Comparison of ENCODE assay signal across 34 cellular contexts in genomic region chr16:83862661-83863060, GRCh38.
"Had no signal": no experiment of that assay in that cellular context is flagged by ENCODE, and none has a peak within 500 bp of the region (broad histone marks: within the 10 kb centered on the region; RNA-seq: fewer than 3 reads in every experiment).

No MANE protein-coding gene starts in this region.

- H3K36me3 ChIP-seq: ascending aorta had no signal

- FAIRE-seq: TTC549 had no signal

- H3K9me3 ChIP-seq: ascending aorta had no signal

- H3K27ac ChIP-seq: ascending aorta, VCaP had no signal

- H3K36me3 Mint-ChIP-seq: activated naive CD4-positive, alpha-beta T cell treated with anti-CD3 and anti-CD28 coated beads, Interleukin-2, amount 10 ng/mL, durations not matched to agents 7 days and 5 days; activated naive CD4-positive, alpha-beta T cell treated with anti-CD3 and anti-CD28 coated beads, Interleukin-2, amount 50 U/mL, for 24 hours; activated naive CD8-positive, alpha-beta T cell; activated naive CD8-positive, alpha-beta T cell treated with anti-CD3 and anti-CD28 coated beads, Interleukin-2, amount 10 ng/mL, durations not matched to agents 7 days and 5 days; brain had no signal

- H3K27me3 ChIP-seq: ascending aorta had no signal

- H3K4me1 ChIP-seq: ascending aorta had no signal

- H3K27ac Mint-ChIP-seq: activated B cell treated with CpG ODN at 0.5 μM for 24 hours; activated CD4-positive, alpha-beta memory T cell treated with anti-CD3 and anti-CD28 coated beads for 36 hours; activated CD4-positive, alpha-beta T cell treated with anti-CD3 and anti-CD28 coated beads, Interleukin-2, amount 10 ng/mL, durations not matched to agents 24 days and 14 days; activated CD8-positive, alpha-beta T cell treated with anti-CD3 and anti-CD28 coated beads for 36 hours; activated naive CD4-positive, alpha-beta T cell treated with anti-CD3 and anti-CD28 coated beads, Interleukin-2, amount 10 ng/mL, durations not matched to agents 7 days and 5 days; activated naive CD4-positive, alpha-beta T cell treated with anti-CD3 and anti-CD28 coated beads, Interleukin-2, amount 50 U/mL, for 24 hours; activated naive CD8-positive, alpha-beta T cell; activated naive CD8-positive, alpha-beta T cell treated with anti-CD3 and anti-CD28 coated beads, Interleukin-2, amount 10 ng/mL, durations not matched to agents 7 days and 5 days; activated naive CD8-positive, alpha-beta T cell treated with anti-CD3 and anti-CD28 coated beads, Interleukin-2, amount 50 U/mL, for 24 hours; activated T-helper 2 cell treated with anti-CD3 and anti-CD28 coated beads, Interferon-gamma antibody, Interleukin-2, Interleukin-4, amounts not matched to agents 10 μg/mL and 5 μg/mL and 100 μg/mL, durations not matched to agents 14 hours and 24 hours and 36 hours; brain; T-helper 1 cell treated with Interleukin-12 subunit alpha and Interleukin-12 subunit beta and Interleukin-4 antibody, amounts not matched to agents 30 μg/mL and 1 μg/mL, for 36 hours; T-helper 2 cell treated with Interferon-gamma antibody and Interleukin-4, amounts not matched to agents 5 μg/mL and 100 μg/mL, for 36 hours had no signal

- H3K4me3 ChIP-seq: ascending aorta had no signal

- H3K9me3 Mint-ChIP-seq: activated CD4-positive, alpha-beta memory T cell treated with anti-CD3 and anti-CD28 coated beads for 36 hours; activated naive CD4-positive, alpha-beta T cell treated with anti-CD3 and anti-CD28 coated beads, Interleukin-2, amount 10 ng/mL, durations not matched to agents 7 days and 5 days; activated naive CD8-positive, alpha-beta T cell treated with anti-CD3 and anti-CD28 coated beads, Interleukin-2, amount 10 ng/mL, durations not matched to agents 7 days and 5 days; T-helper 2 cell treated with Interferon-gamma antibody and Interleukin-4, amounts not matched to agents 5 μg/mL and 100 μg/mL, for 36 hours had no signal

- H3K4me3 Mint-ChIP-seq: activated B cell treated with CpG ODN at 0.5 μM for 24 hours; activated CD4-positive, alpha-beta memory T cell treated with anti-CD3 and anti-CD28 coated beads for 36 hours; activated CD4-positive, alpha-beta T cell treated with anti-CD3 and anti-CD28 coated beads, Interleukin-2, amount 10 ng/mL, durations not matched to agents 24 days and 14 days; activated CD8-positive, alpha-beta T cell treated with anti-CD3 and anti-CD28 coated beads for 36 hours; activated naive CD4-positive, alpha-beta T cell treated with anti-CD3 and anti-CD28 coated beads, Interleukin-2, amount 10 ng/mL, durations not matched to agents 7 days and 5 days; activated naive CD4-positive, alpha-beta T cell treated with anti-CD3 and anti-CD28 coated beads, Interleukin-2, amount 50 U/mL, for 24 hours; activated naive CD8-positive, alpha-beta T cell; activated naive CD8-positive, alpha-beta T cell treated with anti-CD3 and anti-CD28 coated beads, Interleukin-2, amount 10 ng/mL, durations not matched to agents 7 days and 5 days; activated naive CD8-positive, alpha-beta T cell treated with anti-CD3 and anti-CD28 coated beads, Interleukin-2, amount 50 U/mL, for 24 hours; activated T-cell treated with anti-CD3 and anti-CD28 coated beads, Interleukin-2, amount 50 U/mL, for 4 hours; brain; central memory CD8-positive, alpha-beta T cell; T-helper 1 cell treated with Interleukin-12 subunit alpha and Interleukin-12 subunit beta and Interleukin-4 antibody, amounts not matched to agents 30 μg/mL and 1 μg/mL, for 36 hours; T-helper 2 cell treated with Interferon-gamma antibody and Interleukin-4, amounts not matched to agents 5 μg/mL and 100 μg/mL, for 36 hours had no signal

- H3K4me1 Mint-ChIP-seq: activated CD4-positive, alpha-beta T cell treated with anti-CD3 and anti-CD28 coated beads, Interleukin-2, amount 10 ng/mL, durations not matched to agents 24 days and 14 days; activated naive CD4-positive, alpha-beta T cell treated with anti-CD3 and anti-CD28 coated beads, Interleukin-2, amount 10 ng/mL, durations not matched to agents 7 days and 5 days; activated naive CD4-positive, alpha-beta T cell treated with anti-CD3 and anti-CD28 coated beads, Interleukin-2, amount 50 U/mL, for 24 hours; activated naive CD8-positive, alpha-beta T cell treated with anti-CD3 and anti-CD28 coated beads, Interleukin-2, amount 10 ng/mL, durations not matched to agents 7 days and 5 days; activated naive CD8-positive, alpha-beta T cell treated with anti-CD3 and anti-CD28 coated beads, Interleukin-2, amount 50 U/mL, for 24 hours; brain; central memory CD8-positive, alpha-beta T cell had no signal

- DNase-seq: activated B cell treated with CpG ODN at 0.5 μM for 24 hours; activated CD4-positive, alpha-beta memory T cell treated with anti-CD3 and anti-CD28 coated beads for 36 hours; activated CD4-positive, alpha-beta T cell treated with anti-CD3 and anti-CD28 coated beads for 4 hours; activated CD4-positive, alpha-beta T cell treated with anti-CD3 and anti-CD28 coated beads, Interleukin-2, amount 10 ng/mL, durations not matched to agents 24 days and 14 days; activated CD4-positive, alpha-beta T cell treated with anti-CD3 and anti-CD28 coated beads, Interleukin-2, amount 50 U/mL, for 1 hour; activated CD4-positive, alpha-beta T cell treated with anti-CD3 and anti-CD28 coated beads, Interleukin-2, amount 50 U/mL, for 4 hours; activated CD4-positive, CD25-positive, alpha-beta regulatory T cell treated with anti-CD3 and anti-CD28 coated beads, Interleukin-2, amount 50 U/mL, for 72 hours; activated CD8-positive, alpha-beta memory T cell treated with anti-CD3 and anti-CD28 coated beads, Interleukin-2, amount 50 U/mL, for 4 hours; activated CD8-positive, alpha-beta T cell treated with anti-CD3 and anti-CD28 coated beads for 36 hours; activated effector memory CD4-positive, alpha-beta T cell treated with Interleukin-2 at 50 U/mL for 16 hours; activated gamma-delta T cell; activated naive CD4-positive, alpha-beta T cell treated with anti-CD3 and anti-CD28 coated beads, Interleukin-2, amount 10 ng/mL, durations not matched to agents 7 days and 5 days; activated naive CD4-positive, alpha-beta T cell treated with Interleukin-2 at 50 U/mL for 16 hours; activated naive CD8-positive, alpha-beta T cell treated with anti-CD3 and anti-CD28 coated beads, Interleukin-2, amount 10 ng/mL, durations not matched to agents 7 days and 5 days; activated naive CD8-positive, alpha-beta T cell treated with anti-CD3 and anti-CD28 coated beads, Interleukin-2, amount 50 U/mL, for 24 hours; activated T-cell treated with anti-CD3 and anti-CD28 coated beads for 4 hours; activated T-cell treated with anti-CD3 and anti-CD28 coated beads, Interleukin-2, amount 50 U/mL, for 1 hour; activated T-cell treated with anti-CD3 and anti-CD28 coated beads, Interleukin-2, amount 50 U/mL, for 4 hours; amygdala; anterior cingulate cortex; cerebellar nuclear complex; T-helper 1 cell; T-helper 2 cell; T-helper 9 cell had no signal

- H3K27me3 Mint-ChIP-seq: activated naive CD4-positive, alpha-beta T cell treated with anti-CD3 and anti-CD28 coated beads, Interleukin-2, amount 10 ng/mL, durations not matched to agents 7 days and 5 days had no signal

- ATAC-seq: activated CD8-positive, alpha-beta T cell treated with anti-CD3 and anti-CD28 coated beads for 36 hours; activated naive CD8-positive, alpha-beta T cell treated with anti-CD3 and anti-CD28 coated beads, Interleukin-2, amount 50 U/mL, for 24 hours; activated T-cell treated with anti-CD3 and anti-CD28 coated beads, Interleukin-2, amount 50 U/mL, for 4 hours had no signal
